8 cellular contexts compared by ENCODE assay signal in genomic region chr2:127702395-127703009, GRCh38.
DNase-seq lines count a peak whose midpoint lies in the region; ATAC-seq and TF ChIP-seq lines count a peak whose summit lies in the region.

No MANE protein-coding gene starts in this region.

- no peak for TF ChIP-seq POLR2A in NB4 (IDR thresholded peaks at IDR 0.05; ENCODE audit: extremely low read depth, insufficient read length)

- peaks cover 41% of the 10 kb centered on the region for H4K20me1 ChIP-seq in BLaER1

- ATAC-seq in GM19397 (IDR thresholded peaks at IDR 0.05; ENCODE audit: unreplicated experiment) (no peak), GM21786 (IDR thresholded peaks at IDR 0.05; ENCODE audit: unreplicated experiment) (no peak)

- H3K27me3 ChIP-seq in BLaER1 (no peaks in the 10 kb centered on the region), duodenal mucosa (ENCODE audit: control insufficient read depth in 1 of 2, insufficient read depth in 2 of 2, low read length in 2 of 2) (no peaks in the 10 kb centered on the region)

- H3K4me3 Mint-ChIP-seq in nephron: peak overlapping the region; percentile 82 to 92 (median 83)

- H3K9ac ChIP-seq in BLaER1: peak overlapping the region; percentile 98
- peak overlapping the region; percentile 63 to 84 for H3K9ac ChIP-seq in duodenal mucosa (ENCODE audit: low read depth in 1 of 2, low read length in 2 of 2)

- H3K4me3 ChIP-seq in BLaER1 (peak overlapping the region; percentile 84), NB4 (ENCODE audit: low read depth, low read length) (peak overlapping the region; percentile 68), duodenal mucosa (ENCODE audit: low read depth in 1 of 2, low read length in 2 of 2) (peak overlapping the region; percentile 90 to 92)

- peaks cover 34% of the 10 kb centered on the region for H3K36me3 ChIP-seq in BLaER1
- H3K36me3 ChIP-seq in duodenal mucosa (ENCODE audit: control insufficient read depth in 1 of 2, insufficient read depth in 2 of 2, low read length in 2 of 2): peaks cover 0 to 24% of the 10 kb centered on the region in 2 donors

- H3K4me1 ChIP-seq in BLaER1 (peaks cover 36% of the 10 kb centered on the region), duodenal mucosa (ENCODE audit: control insufficient read depth in 1 of 2, insufficient read depth in 2 of 2, low read length in 2 of 2) (peaks cover 23 to 25% of the 10 kb centered on the region in 2 donors)

- H3K4me1 Mint-ChIP-seq in nephron: peaks cover 15% of the 10 kb centered on the region

- peak overlapping the region; percentile 89 for H3K4me2 ChIP-seq in BLaER1

- H3K9me3 ChIP-seq in BLaER1 (no peaks in the 10 kb centered on the region), duodenal mucosa (ENCODE audit: control insufficient read depth in 1 of 2, low read length in 2 of 2) (no peaks in the 10 kb centered on the region)

- H3K27ac Mint-ChIP-seq in nephron: peak overlapping the region; percentile 85 to 94 (median 91)

- H3K36me3 Mint-ChIP-seq in nephron (ENCODE audit: low read depth): peaks cover 30% of the 10 kb centered on the region

- H3K9me3 Mint-ChIP-seq in nephron: no peaks in the 10 kb centered on the region

- H3K27me3 Mint-ChIP-seq in nephron (ENCODE audit: low read depth): peaks cover 4% of the 10 kb centered on the region

- TF ChIP-seq CTCF in NB4 (IDR thresholded peaks at IDR 0.05; ENCODE audit: low read depth, low read length) (no peak), nephron (IDR thresholded peaks at IDR 0.05; ENCODE audit: unreplicated experiment in 3 of 3) (no peak)

- H3K27ac ChIP-seq in BLaER1 (peak overlapping the region; percentile 99), duodenal mucosa (ENCODE audit: low read depth, low read length) (peak overlapping the region; percentile 94)

- DNase-seq in NB4 (ENCODE audit: low read depth) (no peak), COLO668 (lab: John Stamatoyannopoulos, UW; ENCODE audit: unreplicated experiment) (no peak)
- no peak for DNase-seq in activated CD8-positive, alpha-beta memory T cell treated with anti-CD3 and anti-CD28 coated beads, Interleukin-2, amount 50 U/mL, for 48 hours
